In genomic region chr10:43299579-43299978, GRCh38 we compare ENCODE assay signal across 12 cellular contexts. TPM values are rescaled to one million over a fixed set of nuclear protein-coding genes. Genes with fewer than 3 reads are reported as not detected.
DNase-seq lines count a peak whose midpoint lies in the region; ATAC-seq, FAIRE-seq and TF ChIP-seq lines count a peak whose summit lies in the region.
"Had no signal": no experiment of that assay in that cellular context is flagged by ENCODE, and none has a peak within 500 bp of the region (broad histone marks: within the 10 kb centered on the region; RNA-seq: fewer than 3 reads in every experiment).

No MANE protein-coding gene starts in this region.

- no peak for FAIRE-seq in kidney (lab: Jason Lieb, UNC)
- FAIRE-seq in RCC 7860 (lab: Jason Lieb, UNC), result no peak
- FAIRE-seq: frontal cortex had no signal

- H3K36me3 Mint-ChIP-seq in activated T-cell treated with anti-CD3 and anti-CD28 coated beads, Interleukin-2, amount 50 U/mL, for 4 hours (ENCODE audit: insufficient read depth), result no peaks in the 10 kb centered on the region
- H3K36me3 Mint-ChIP-seq in stimulated activated effector memory CD8-positive, alpha-beta T cell treated with anti-CD3 and anti-CD28 coated beads, Interleukin-12 subunit alpha, Interleukin-12 subunit beta, amount 100 ng/mL, for 72 hours, result no peaks in the 10 kb centered on the region

- no peak overlapping the region for H3K27ac ChIP-seq in kidney (ENCODE audit: low read depth in 2 of 2, low read length in 2 of 2)

- peak; percentile 5 to 24 (median 12) for DNase-seq in activated CD4-positive, CD25-positive, alpha-beta regulatory T cell (lab: John Stamatoyannopoulos, UW)
- peak; percentile 29 for DNase-seq in activated T-cell treated with anti-CD3 and anti-CD28 coated beads, Interleukin-2, amount 50 U/mL, for 4 hours
- DNase-seq in kidney (peak; percentile 32), epidermal melanocyte (ENCODE audit: insufficient read length, low spot score) (no peak), RCC 7860 (ENCODE audit: low spot score) (no peak), CD1c-positive myeloid dendritic cell (ENCODE audit: extremely low spot score) (no peak)
- DNase-seq in stimulated activated effector memory CD8-positive, alpha-beta T cell treated with anti-CD3 and anti-CD28 coated beads, Interleukin-12 subunit alpha, Interleukin-12 subunit beta, amount 100 ng/mL, for 72 hours (ENCODE audit: low spot score in 2 of 2), result no peak
- DNase-seq: NCI-H1694, Right ventricle myocardium superior, trophoblast cell had no signal

- H3K27ac Mint-ChIP-seq in stimulated activated effector memory CD8-positive, alpha-beta T cell treated with anti-CD3 and anti-CD28 coated beads, Interleukin-12 subunit alpha, Interleukin-12 subunit beta, amount 100 ng/mL, for 72 hours, result peak overlapping the region; percentile 38

- peak; percentile 93 for ATAC-seq in activated T-cell treated with anti-CD3 and anti-CD28 coated beads, Interleukin-2, amount 50 U/mL, for 4 hours
- ATAC-seq in stimulated activated effector memory CD8-positive, alpha-beta T cell treated with anti-CD3 and anti-CD28 coated beads, Interleukin-12 subunit alpha, Interleukin-12 subunit beta, amount 100 ng/mL, for 72 hours, result peak; percentile 91
- ATAC-seq in GM19328 (IDR thresholded peaks at IDR 0.05; ENCODE audit: unreplicated experiment), result no peak

- no peak overlapping the region for H3K9ac ChIP-seq in kidney (ENCODE audit: low read length in 2 of 2)

- H3K4me3 Mint-ChIP-seq in activated T-cell treated with anti-CD3 and anti-CD28 coated beads, Interleukin-2, amount 50 U/mL, for 4 hours, result peak overlapping the region; percentile 26
- H3K4me3 Mint-ChIP-seq in stimulated activated effector memory CD8-positive, alpha-beta T cell treated with anti-CD3 and anti-CD28 coated beads, Interleukin-12 subunit alpha, Interleukin-12 subunit beta, amount 100 ng/mL, for 72 hours, result peak overlapping the region; percentile 27

- H3K27me3 Mint-ChIP-seq in activated T-cell treated with anti-CD3 and anti-CD28 coated beads, Interleukin-2, amount 50 U/mL, for 4 hours (ENCODE audit: low read depth), result no peaks in the 10 kb centered on the region

- no peaks in the 10 kb centered on the region for H3K9me3 ChIP-seq in kidney (ENCODE audit: control insufficient read depth in 1 of 2, low read length in 2 of 2)

- peaks cover 4% of the 10 kb centered on the region for H3K9me3 Mint-ChIP-seq in activated T-cell treated with anti-CD3 and anti-CD28 coated beads, Interleukin-2, amount 50 U/mL, for 4 hours
- H3K9me3 Mint-ChIP-seq in stimulated activated effector memory CD8-positive, alpha-beta T cell treated with anti-CD3 and anti-CD28 coated beads, Interleukin-12 subunit alpha, Interleukin-12 subunit beta, amount 100 ng/mL, for 72 hours, result no peaks in the 10 kb centered on the region

- H3K4me3 ChIP-seq in kidney (ENCODE audit: low read length in 2 of 2), result no peak overlapping the region

- no peaks in the 10 kb centered on the region for H3K36me3 ChIP-seq in kidney (ENCODE audit: control insufficient read depth in 1 of 2, insufficient read depth in 2 of 2, low read length in 2 of 2)

- peaks cover 55% of the 10 kb centered on the region for H3K4me1 Mint-ChIP-seq in activated T-cell treated with anti-CD3 and anti-CD28 coated beads, Interleukin-2, amount 50 U/mL, for 4 hours (ENCODE audit: low read depth)
- peaks cover 51% of the 10 kb centered on the region for H3K4me1 Mint-ChIP-seq in stimulated activated effector memory CD8-positive, alpha-beta T cell treated with anti-CD3 and anti-CD28 coated beads, Interleukin-12 subunit alpha, Interleukin-12 subunit beta, amount 100 ng/mL, for 72 hours

- no peaks in the 10 kb centered on the region for H3K4me1 ChIP-seq in kidney (ENCODE audit: control insufficient read depth in 1 of 2, insufficient read depth in 1 of 2, low read depth in 1 of 2, low read length in 2 of 2)

- TF ChIP-seq CTCF in kidney (IDR thresholded peaks at IDR 0.05; ENCODE audit: borderline replicate concordance, extremely low read depth, insufficient read depth), result no peak

- intact Hi-C loops in kidney (cut with DNase I), result loop anchor here (10.0 kb wide), 1 partner anchor 45 kb away; no protein-coding TSS in a partner anchor

RNA-seq across cellular contexts. Expression of gene RASGEF1A, which starts 32.7 kb away (rescaled TPM):
- under 1 TPM; 0.29 to 0.60 (median 0.38) TPM for total RNA-seq in activated T-cell treated with anti-CD3 and anti-CD28 coated beads, Interleukin-2, amount 50 U/mL, for 4 hours
- total RNA-seq in kidney, result 3.6 TPM
- polyA plus RNA-seq in kidney (ENCODE audit: insufficient read depth, low read depth, low replicate concordance), result 2.8 TPM

Comparison
In these comparisons a context has a peak if more than half of its experiments do, and no peak if none do; other contexts are left out.
1. DNase-seq: peak in activated CD4-positive, CD25-positive, alpha-beta regulatory T cell (4 of 4), activated T-cell treated with anti-CD3 and anti-CD28 coated beads, Interleukin-2, amount 50 U/mL, for 4 hours (single experiment) and kidney (single experiment); none in stimulated activated effector memory CD8-positive, alpha-beta T cell treated with anti-CD3 and anti-CD28 coated beads, Interleukin-12 subunit alpha, Interleukin-12 subunit beta, amount 100 ng/mL, for 72 hours (0 of 2), epidermal melanocyte (single experiment), RCC 7860 (single experiment) and CD1c-positive myeloid dendritic cell (single experiment).